Comparison of ENCODE assay signal across 12 cellular contexts in genomic region chr3:48708481-48708889, GRCh38. TPM values are rescaled to one million over a fixed set of nuclear protein-coding genes. Genes with fewer than 3 reads are reported as not detected.
DNase-seq lines count a peak whose midpoint lies in the region; ATAC-seq, FAIRE-seq and TF ChIP-seq lines count a peak whose summit lies in the region.
"Had no signal": no experiment of that assay in that cellular context is flagged by ENCODE, and none has a peak within 500 bp of the region (broad histone marks: within the 10 kb centered on the region; RNA-seq: fewer than 3 reads in every experiment).

No MANE protein-coding gene starts in this region.

- H3K9me3 ChIP-seq in cardiac muscle cell (ENCODE audit: low read depth) = no peaks in the 10 kb centered on the region
- H3K9me3 ChIP-seq in astrocyte (ENCODE audit: insufficient read depth, low read depth, low read length) = no peaks in the 10 kb centered on the region

- H3K36me3 Mint-ChIP-seq in astrocyte (ENCODE audit: low read depth, unreplicated experiment) = peaks cover 12% of the 10 kb centered on the region

- peak overlapping the region; percentile 80 for H3K27ac Mint-ChIP-seq in astrocyte (ENCODE audit: unreplicated experiment)

- H3K4me2 ChIP-seq in astrocyte (ENCODE audit: low read length) = peak overlapping the region; percentile 36

- no peak overlapping the region for H2AFZ ChIP-seq in astrocyte (ENCODE audit: low read depth, low read length)

- peaks cover 42% of the 10 kb centered on the region for H3K4me1 Mint-ChIP-seq in astrocyte (ENCODE audit: low read depth, unreplicated experiment)

- TF ChIP-seq CTCF in cardiac muscle cell (IDR thresholded peaks at IDR 0.05; ENCODE audit: low read depth, low read length) = no peak
- no peak for TF ChIP-seq CTCF in astrocyte (IDR thresholded peaks at IDR 0.05; ENCODE audit: insufficient read depth, low read depth, low read length)

- no peak overlapping the region for H3K4me3 ChIP-seq in cardiac muscle cell
- no peak overlapping the region for H3K4me3 ChIP-seq in astrocyte (ENCODE audit: insufficient read depth, low read depth, low read length)

- H3K9me3 Mint-ChIP-seq in astrocyte (ENCODE audit: unreplicated experiment) = no peaks in the 10 kb centered on the region

- no peaks in the 10 kb centered on the region for H3K27me3 ChIP-seq in cardiac muscle cell
- no peaks in the 10 kb centered on the region for H3K27me3 ChIP-seq in astrocyte (ENCODE audit: insufficient read depth, low read length)

- H3K79me2 ChIP-seq in astrocyte (ENCODE audit: insufficient read depth, low read length) = peaks cover 97% of the 10 kb centered on the region

- no peak for ATAC-seq in GM18907 (IDR thresholded peaks at IDR 0.05; ENCODE audit: unreplicated experiment)

- H3K9ac ChIP-seq in astrocyte (ENCODE audit: low read length) = peak overlapping the region; percentile 10

- H3K4me3 Mint-ChIP-seq in astrocyte (ENCODE audit: unreplicated experiment) = no peak overlapping the region

- intact Hi-C loops in cardiac septum (cut with DNase I) = no loop called here

- no peaks in the 10 kb centered on the region for H3K27me3 Mint-ChIP-seq in astrocyte (ENCODE audit: low read depth, unreplicated experiment)

- DNase-seq in cardiac muscle cell (ENCODE audit: low read depth in 1 of 2, low spot score in 1 of 2) (peak in 1 of 2 donors; percentile 20), cardiac septum (ENCODE audit: low spot score) (no peak), astrocyte (ENCODE audit: low read depth) (peak; percentile 45), iris pigment epithelial cell (ENCODE audit: low read depth) (peak; percentile 72), substantia nigra (lab: John Stamatoyannopoulos, UW) (no peak), dermis blood vessel endothelial cell (no peak), SW 1271 (lab: John Stamatoyannopoulos, UW) (no peak)
- DNase-seq: NCI-H526 treated with DMSO at 0.1 percent for 48 hours, retina, T1000 had no signal

- FAIRE-seq in astrocyte (lab: Jason Lieb, UNC) = no peak
- FAIRE-seq: D721Med had no signal

- peaks cover 94% of the 10 kb centered on the region for H4K20me1 ChIP-seq in astrocyte (ENCODE audit: insufficient read depth, low read length)

- H3K36me3 ChIP-seq in cardiac muscle cell (peaks cover 22% of the 10 kb centered on the region), astrocyte (ENCODE audit: insufficient read depth, low read length) (peaks cover 35% of the 10 kb centered on the region)

- no peaks in the 10 kb centered on the region for H3K4me1 ChIP-seq in cardiac muscle cell (ENCODE audit: low read depth)
- H3K4me1 ChIP-seq in astrocyte (ENCODE audit: insufficient read depth, low read length) = peaks cover 10% of the 10 kb centered on the region

- H3K27ac ChIP-seq in cardiac muscle cell (peak overlapping the region; percentile 36), astrocyte (ENCODE audit: low read depth, low read length) (peak overlapping the region; percentile 44), substantia nigra (ENCODE audit: low read depth, low read length, poor library complexity, severe bottlenecking) (peak overlapping the region; percentile 4)

RNA-seq across cellular contexts. Expression of gene IP6K2, which starts 8.5 kb away (rescaled TPM):
- total RNA-seq in cardiac muscle cell (87.4 and 119 TPM in 2 replicates), cardiac septum (23.9 TPM), astrocyte (92.9 and 104 TPM in 2 replicates), dermis blood vessel endothelial cell (49.7 and 58.2 TPM in 2 replicates)
- polyA plus RNA-seq in cardiac muscle cell = 130 and 140 TPM in 2 replicates

RNA-seq across cellular contexts. Expression of gene NCKIPSD, which starts 22.8 kb away (rescaled TPM):
- total RNA-seq in cardiac muscle cell = 68.7 and 73.4 TPM in 2 replicates
- polyA plus RNA-seq in cardiac muscle cell = 49.6 and 51.7 TPM in 2 replicates
- total RNA-seq in cardiac septum = 22.5 TPM
- 18.3 and 21.6 TPM in 2 replicates for total RNA-seq in astrocyte
- total RNA-seq in dermis blood vessel endothelial cell = 6.3 and 8.9 TPM in 2 replicates

RNA-seq across cellular contexts. Expression of gene CELSR3, which starts 45.8 kb away (rescaled TPM):
- total RNA-seq in cardiac muscle cell (5.4 and 5.9 TPM in 2 replicates), cardiac septum (0.22 TPM), astrocyte (8.6 and 10.2 TPM in 2 replicates), dermis blood vessel endothelial cell (0.17 and 0.47 TPM in 2 replicates)
- 3.1 and 3.4 TPM in 2 replicates for polyA plus RNA-seq in cardiac muscle cell

Comparison
In these comparisons a context has a peak if more than half of its experiments do, and no peak if none do; other contexts are left out.
1. DNase-seq: peak in astrocyte (single experiment) and iris pigment epithelial cell (single experiment); none in cardiac septum (single experiment), substantia nigra (0 of 49), dermis blood vessel endothelial cell (single experiment) and SW 1271 (0 of 2).
2. Peak in every context shown above with its lines, with median percentiles within 50 percentile points of each other: H3K27ac ChIP-seq.